In the genomic region with DNA sequence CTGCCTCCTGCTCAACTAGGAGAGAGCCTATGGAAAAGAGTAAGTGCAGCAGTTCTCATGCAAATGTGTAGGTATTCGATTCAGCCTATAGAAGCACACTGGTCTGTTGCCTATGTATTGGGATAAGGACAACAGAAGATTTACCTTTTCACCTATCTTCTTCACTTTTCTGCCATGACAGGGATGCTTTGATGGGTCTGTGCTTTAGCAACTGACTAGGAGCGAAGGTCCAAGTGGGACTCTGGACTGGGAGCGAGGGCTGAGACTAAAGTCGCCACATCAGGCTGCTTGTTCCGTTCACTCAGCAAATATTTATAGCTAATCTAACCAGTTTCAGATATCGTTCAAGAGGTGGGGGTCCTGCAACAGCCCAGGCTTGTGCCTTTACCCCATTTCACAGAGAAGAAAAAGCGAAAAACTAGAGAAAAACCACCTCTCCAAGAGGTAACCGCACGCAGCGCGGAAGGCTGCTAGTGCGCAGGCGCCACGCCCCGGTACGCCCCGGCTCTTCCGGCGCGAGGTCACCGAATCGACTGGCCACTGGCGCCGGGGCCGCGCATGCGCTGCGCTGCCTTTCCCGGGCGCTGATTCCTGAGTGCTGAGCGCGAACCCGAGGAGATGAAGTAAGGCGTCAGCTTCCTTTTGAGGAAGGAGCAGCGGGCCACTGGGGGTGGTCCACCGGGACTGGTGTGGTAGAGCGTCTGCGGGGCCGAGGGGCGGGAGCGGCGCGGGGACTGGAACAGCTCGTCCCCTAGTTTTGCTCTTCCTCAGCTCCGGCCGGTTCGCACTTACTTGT, we compare ENCODE assay signal across 8 cellular contexts. TPM values are rescaled to one million over a fixed set of nuclear protein-coding genes. Genes with fewer than 3 reads are reported as not detected.
DNase-seq lines count a peak whose midpoint lies in the region; ATAC-seq, FAIRE-seq and TF ChIP-seq lines count a peak whose summit lies in the region.

A gene with protein sequence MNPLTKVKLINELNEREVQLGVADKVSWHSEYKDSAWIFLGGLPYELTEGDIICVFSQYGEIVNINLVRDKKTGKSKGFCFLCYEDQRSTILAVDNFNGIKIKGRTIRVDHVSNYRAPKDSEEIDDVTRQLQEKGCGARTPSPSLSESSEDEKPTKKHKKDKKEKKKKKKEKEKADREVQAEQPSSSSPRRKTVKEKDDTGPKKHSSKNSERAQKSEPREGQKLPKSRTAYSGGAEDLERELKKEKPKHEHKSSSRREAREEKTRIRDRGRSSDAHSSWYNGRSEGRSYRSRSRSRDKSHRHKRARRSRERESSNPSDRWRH (plus strand): TSS at position 573 of the 796 bp plus-strand sequence. CDS start 46 bp downstream, at position 619.

- TF ChIP-seq POLR2A in GM12891 (IDR thresholded peaks at IDR 0.05; ENCODE audit: low read depth, low read length) = peak; percentile 44; the same call in 1 of the 2 replicates
- TF ChIP-seq POLR2A in adrenal gland (IDR thresholded peaks at IDR 0.05) = peak in 1 of 2 donors; percentile 35
- TF ChIP-seq POLR2A in heart left ventricle (IDR thresholded peaks at IDR 0.05) = peak in 1 of 2 donors; percentile 76

- peak within 1 kb of the TSS in 4 of 5 donors; percentile 48 to 85 (median 67) for H3K27ac ChIP-seq in adrenal gland
- H3K27ac ChIP-seq in heart left ventricle = peak within 1 kb of the TSS; percentile 32 to 79 (median 70)

- H3K36me3 ChIP-seq in adrenal gland (replicated peaks in 1 of 2) = no peaks in the 10 kb centered on the region
- H3K36me3 ChIP-seq in heart left ventricle = peaks cover 0 to 15% (median 3%) of the 10 kb centered on the region in 9 donors

- H3K4me1 ChIP-seq in adrenal gland (replicated peaks in 1 of 2) (no peaks in the 10 kb centered on the region), heart left ventricle (peaks cover 0 to 14% (median 0%) of the 10 kb centered on the region in 12 donors)

- TF ChIP-seq CTCF in adrenal gland (IDR thresholded peaks at IDR 0.05) (no peak), heart left ventricle (IDR thresholded peaks at IDR 0.05) (no peak)

- peak; percentile 96 for ATAC-seq in HG02678 (IDR thresholded peaks at IDR 0.05; ENCODE audit: unreplicated experiment)
- peak; percentile 92 to 100 (median 96) for ATAC-seq in heart left ventricle

- 0 to 41% (median 17%) methylated on average over 6 to 47 of the region's 47 CpGs for WGBS in adrenal gland, 4 donors
- 1 to 44% (median 21%) methylated on average over 37 to 47 of the region's 47 CpGs for WGBS in heart left ventricle, 4 donors

- peak; percentile 97 for FAIRE-seq in GM12891 (lab: Jason Lieb, UNC)

- H3K4me3 ChIP-seq in adrenal gland (peak within 1 kb of the TSS in 3 of 4 donors; percentile 53 to 75 (median 62)), heart left ventricle (peak within 1 kb of the TSS; percentile 46 to 94 (median 70))

- H3K27me3 ChIP-seq in adrenal gland (peaks cover 14% of the 10 kb centered on the region), heart left ventricle (peaks cover 0 to 8% (median 0%) of the 10 kb centered on the region in 9 donors)

- intact Hi-C loops in adrenal gland (cut with DNase I) (no loop called here), heart left ventricle (cut with DNase I) (loop anchor here in 1 of 10 donors (5.0 kb wide), 1 partner anchor 511 kb away; no protein-coding TSS in a partner anchor), posterior vena cava (cut with DNase I) (no loop called here)

- no peaks in the 10 kb centered on the region for H3K9me3 ChIP-seq in adrenal gland (replicated peaks in 1 of 3)
- H3K9me3 ChIP-seq in heart left ventricle = no peaks in the 10 kb centered on the region

- peak; percentile 69 for DNase-seq in GM12891 (ENCODE audit: insufficient read length, low spot score)
- DNase-seq in NCI-H1105 treated with DMSO at 0.1 percent for 48 hours (lab: John Stamatoyannopoulos, UW) = peak; percentile 64
- DNase-seq in T-helper 1 cell = peak; percentile 56 to 80 (median 59)
- DNase-seq in adrenal gland = peak; percentile 66 to 75 (median 71)
- DNase-seq in heart left ventricle = peak; percentile 71 to 84 (median 77)
- DNase-seq in posterior vena cava (ENCODE audit: low spot score) = peak; percentile 91
- peak; percentile 62 for DNase-seq in ureter (ENCODE audit: low spot score)

TF ChIP-seq in GM12891, 5 proteins besides CTCF, POLR2A, EP300 and RAD21:
- peak; percentile 41; the same call in 1 of the 2 replicates for TF ChIP-seq POLR2AphosphoS5 (IDR thresholded peaks at IDR 0.05; ENCODE audit: low read depth, low read length)
- no peak for TF ChIP-seq POU2F2 (IDR thresholded peaks at IDR 0.05; ENCODE audit: low read depth, low read length)

RNA-seq across cellular contexts. Expression of the gene that starts here (rescaled TPM):
- polyA plus RNA-seq in GM12891 (2012; ENCODE audit: low read depth, missing spikeins) = 29.8 TPM
- 10 to 100 TPM in 7 of 8 donors, 1 to 10 TPM in 1; 8.0 to 18.9 (median 12.2) TPM for total RNA-seq in adrenal gland
- polyA plus RNA-seq in adrenal gland = 10 to 100 TPM; 25.1 to 42.1 (median 41.2) TPM
- 10 to 100 TPM in 6 of 9 donors, 1 to 10 TPM in 3; 7.4 to 11.6 (median 10.6) TPM for total RNA-seq in heart left ventricle
- 10 to 100 TPM; 12.0 to 12.6 TPM for polyA plus RNA-seq in heart left ventricle
- total RNA-seq in posterior vena cava = 10 to 100 TPM; 14.9 to 15.0 TPM
- 17.5 TPM for total RNA-seq in ureter

Comparison
In these comparisons a context has a peak if more than half of its experiments do, and no peak if none do; other contexts are left out.
1. Peak in every context shown above with its lines: DNase-seq, ATAC-seq, H3K4me3 ChIP-seq and H3K27ac ChIP-seq.